In the genomic region with DNA sequence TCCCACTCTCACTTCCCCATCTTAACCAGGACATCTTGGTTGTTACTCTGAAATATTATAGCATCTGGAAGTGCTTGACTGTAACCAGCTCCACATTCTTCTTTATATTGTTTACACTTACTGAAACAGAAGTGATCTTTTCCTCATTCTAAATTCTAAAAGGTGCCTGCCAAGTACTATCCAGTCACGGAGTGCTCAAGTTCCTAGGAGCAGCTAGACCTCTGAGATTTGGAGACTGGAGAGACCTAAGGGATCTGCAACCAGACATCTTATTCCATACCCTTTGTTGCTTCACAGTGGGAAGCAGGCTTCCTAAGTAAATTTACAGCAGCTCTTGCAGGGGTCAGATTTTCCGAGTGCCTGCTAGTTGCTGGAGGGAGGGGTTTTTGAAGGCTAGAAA, we compare ENCODE assay signal across 12 cellular contexts.
DNase-seq lines count a peak whose midpoint lies in the region; ATAC-seq, FAIRE-seq and TF ChIP-seq lines count a peak whose summit lies in the region.
"Had no signal": no experiment of that assay in that cellular context is flagged by ENCODE, and none has a peak within 500 bp of the region (broad histone marks: within the 10 kb centered on the region; RNA-seq: fewer than 3 reads in every experiment).

No MANE protein-coding gene starts in this region.

- H3K36me3 ChIP-seq in SJCRH30 (no peaks in the 10 kb centered on the region; the same call in 1 of the 2 replicates), gastroesophageal sphincter (no peaks in the 10 kb centered on the region), pancreas (no peaks in the 10 kb centered on the region), tibial nerve (no peaks in the 10 kb centered on the region)

- no peak for TF ChIP-seq CTCF in gastroesophageal sphincter (IDR thresholded peaks at IDR 0.05)
- TF ChIP-seq CTCF in pancreas (IDR thresholded peaks at IDR 0.05) = no peak
- no peak for TF ChIP-seq CTCF in tibial nerve (IDR thresholded peaks at IDR 0.05)

- WGBS in gastroesophageal sphincter (ENCODE audit: low coverage in 1 of 2), 2 donors = 26 to 31% methylated on average over 2 of the region's 2 CpGs
- 80 to 92% methylated on average over 2 of the region's 2 CpGs for WGBS in pancreas, 2 donors
- WGBS in tibial nerve, 2 donors = 40 to 66% methylated on average over 2 of the region's 2 CpGs

- H3K4me1 ChIP-seq in SJCRH30 (peaks cover 22% of the 10 kb centered on the region), gastroesophageal sphincter (peaks cover 3 to 47% (median 6%) of the 10 kb centered on the region in 3 donors), pancreas (peaks cover 0 to 7% (median 5%) of the 10 kb centered on the region in 3 donors), tibial nerve (peaks cover 0 to 29% (median 8%) of the 10 kb centered on the region in 4 donors)

- H3K4me3 ChIP-seq in SJCRH30 (peak overlapping the region; percentile 8), gastroesophageal sphincter (peak overlapping the region; percentile 14 to 18), pancreas (no peak overlapping the region), tibial nerve (no peak overlapping the region)
- H3K4me3 ChIP-seq: SK-N-MC had no signal

- H3K27ac ChIP-seq in SJCRH30 = peak overlapping the region; percentile 60
- peak overlapping the region; percentile 84 to 89 (median 86) for H3K27ac ChIP-seq in gastroesophageal sphincter
- peak overlapping the region in 2 of 4 donors; percentile 68 to 72 for H3K27ac ChIP-seq in pancreas
- peak overlapping the region in 1 of 4 donors; percentile 34 for H3K27ac ChIP-seq in tibial nerve
- H3K27ac ChIP-seq: SK-N-MC had no signal

- no peak for TF ChIP-seq EP300 in gastroesophageal sphincter (IDR thresholded peaks at IDR 0.05)
- TF ChIP-seq EP300 in tibial nerve (IDR thresholded peaks at IDR 0.05) = no peak

- H3K27me3 ChIP-seq in SJCRH30 = no peaks in the 10 kb centered on the region
- H3K27me3 ChIP-seq in gastroesophageal sphincter = no peaks in the 10 kb centered on the region
- H3K27me3 ChIP-seq in pancreas = no peaks in the 10 kb centered on the region
- H3K27me3 ChIP-seq in tibial nerve = no peaks in the 10 kb centered on the region

- TF ChIP-seq POLR2A in gastroesophageal sphincter (IDR thresholded peaks at IDR 0.05) (no peak), tibial nerve (IDR thresholded peaks at IDR 0.05) (no peak)

- ATAC-seq in gastroesophageal sphincter (peak; percentile 69), pancreas (peak in 2 of 4 donors; percentile 37 to 40)
- ATAC-seq in activated CD4-positive, CD25-positive, alpha-beta regulatory T cell treated with anti-CD3 and anti-CD28 coated beads, Interleukin-2, amount 50 U/mL, for 24 hours = no peak
- ATAC-seq: naive thymus-derived CD8-positive, alpha-beta T cell had no signal

- FAIRE-seq in pancreas (lab: Jason Lieb, UNC) = peak; percentile 9

- peak; percentile 15 for DNase-seq in EL
- peak in 1 of 2 experiments; percentile 9 for DNase-seq in SJCRH30
- DNase-seq in pancreas = no peak
- DNase-seq in NOMO-1 treated with dmso at 0.1 percent for 144 hours (lab: John Stamatoyannopoulos, UW; ENCODE audit: unreplicated experiment) = no peak
- DNase-seq in C1 segment of cervical spinal cord (lab: John Stamatoyannopoulos, UW) = no peak
- no peak for DNase-seq in tibial nerve (ENCODE audit: low spot score in 2 of 2)
- DNase-seq: DMS79; naive thymus-derived CD8-positive, alpha-beta T cell; NCI-H1092 had no signal

- intact Hi-C loops in pancreas (cut with DNase I) = no loop called here

- no peaks in the 10 kb centered on the region for H3K9me3 ChIP-seq in SJCRH30 (replicated peaks)
- H3K9me3 ChIP-seq in gastroesophageal sphincter = no peaks in the 10 kb centered on the region
- H3K9me3 ChIP-seq in pancreas = no peaks in the 10 kb centered on the region
- no peaks in the 10 kb centered on the region for H3K9me3 ChIP-seq in tibial nerve

Comparison
In these comparisons a context has a peak if more than half of its experiments do, and no peak if none do; other contexts are left out.
1. H3K4me3 ChIP-seq: peak in SJCRH30 (single experiment) and gastroesophageal sphincter (2 of 2); none in pancreas (0 of 4) and tibial nerve (0 of 4).